Comparison of ENCODE assay signal across 16 cellular contexts in the genomic region with DNA sequence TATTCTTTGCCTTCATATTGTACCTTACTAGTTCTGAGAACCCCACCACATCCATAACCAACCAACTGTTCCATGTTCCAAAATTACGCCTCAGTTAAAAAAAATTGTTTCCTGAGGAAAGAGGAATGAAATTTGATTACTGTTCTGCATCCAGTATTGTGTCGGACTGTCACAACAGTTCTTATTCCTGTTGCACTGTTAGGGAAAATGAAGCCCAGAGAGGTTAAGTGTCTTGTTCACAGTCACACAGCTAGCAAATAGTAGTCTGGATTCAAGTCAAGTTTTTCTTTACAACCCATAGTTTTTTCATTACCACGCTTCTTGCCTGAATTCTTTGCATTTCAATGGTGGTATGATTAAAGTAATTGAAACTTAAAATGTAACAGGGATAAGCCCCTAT. TPM values are rescaled to one million over a fixed set of nuclear protein-coding genes. Genes with fewer than 3 reads are reported as not detected.
DNase-seq lines count a peak whose midpoint lies in the region; ATAC-seq and TF ChIP-seq lines count a peak whose summit lies in the region.
"Had no signal": no experiment of that assay in that cellular context is flagged by ENCODE, and none has a peak within 500 bp of the region (broad histone marks: within the 10 kb centered on the region; RNA-seq: fewer than 3 reads in every experiment).

No MANE protein-coding gene starts in this region.

- TF ChIP-seq CTCF in brain (conservative IDR thresholded peaks at IDR 0.05) (no peak), nephron progenitor cell (IDR thresholded peaks at IDR 0.05) (no peak)

- no peak overlapping the region for H3K4me3 Mint-ChIP-seq in activated naive CD4-positive, alpha-beta T cell treated with anti-CD3 and anti-CD28 coated beads, Interleukin-2, amount 50 U/mL, for 24 hours
- peak overlapping the region in 3 of 5 experiments; percentile 27 to 81 (median 47) for H3K4me3 Mint-ChIP-seq in brain
- no peak overlapping the region for H3K4me3 Mint-ChIP-seq in nephron progenitor cell
- H3K4me3 Mint-ChIP-seq in stimulated activated naive CD8-positive, alpha-beta T cell treated with anti-CD3 and anti-CD28 coated beads, Interleukin-15, amount 100 ng/mL, for 72 hours: no peak overlapping the region
- H3K4me3 Mint-ChIP-seq: CD8-positive, alpha-beta memory T cell; HFFc6 had no signal

- no peaks in the 10 kb centered on the region for H3K27me3 Mint-ChIP-seq in activated naive CD4-positive, alpha-beta T cell treated with anti-CD3 and anti-CD28 coated beads, Interleukin-2, amount 50 U/mL, for 24 hours
- H3K27me3 Mint-ChIP-seq in brain: peaks cover 9% of the 10 kb centered on the region
- H3K27me3 Mint-ChIP-seq in nephron progenitor cell (ENCODE audit: low read depth, poor library complexity): peaks cover 4% of the 10 kb centered on the region
- no peaks in the 10 kb centered on the region for H3K27me3 Mint-ChIP-seq in stimulated activated naive CD8-positive, alpha-beta T cell treated with anti-CD3 and anti-CD28 coated beads, Interleukin-15, amount 100 ng/mL, for 72 hours
- H3K27me3 Mint-ChIP-seq: IgD-negative memory B cell had no signal

- intact Hi-C loops in Right ventricle myocardium superior (cut with DNase I): no loop called here

- no peak for DNase-seq in activated naive CD4-positive, alpha-beta T cell treated with anti-CD3 and anti-CD28 coated beads, Interleukin-2, amount 50 U/mL, for 72 hours (ENCODE audit: low spot score in 2 of 2)
- DNase-seq in EH (ENCODE audit: low read depth) (peak; percentile 42), nephron progenitor cell (no peak), Right ventricle myocardium superior (no peak), NCI-H524 (lab: John Stamatoyannopoulos, UW) (no peak)
- DNase-seq in stimulated activated naive CD8-positive, alpha-beta T cell treated with anti-CD3 and anti-CD28 coated beads, Interleukin-15, amount 100 ng/mL, for 72 hours: no peak
- DNase-seq: 8988T; Caco-2; CD8-positive, alpha-beta memory T cell; DND-41; GF-D8; GOT3; HFFc6 had no signal

- peak overlapping the region; percentile 48 for H3K27ac Mint-ChIP-seq in activated naive CD4-positive, alpha-beta T cell treated with anti-CD3 and anti-CD28 coated beads, Interleukin-2, amount 50 U/mL, for 24 hours
- no peak overlapping the region for H3K27ac Mint-ChIP-seq in activated naive CD4-positive, alpha-beta T cell treated with anti-CD3 and anti-CD28 coated beads, Interleukin-2, amount 50 U/mL, for 72 hours
- peak overlapping the region in 2 of 5 experiments; percentile 29 to 78 for H3K27ac Mint-ChIP-seq in brain
- peak overlapping the region; percentile 84 for H3K27ac Mint-ChIP-seq in nephron progenitor cell
- H3K27ac Mint-ChIP-seq in stimulated activated naive CD8-positive, alpha-beta T cell treated with anti-CD3 and anti-CD28 coated beads, Interleukin-15, amount 100 ng/mL, for 72 hours: no peak overlapping the region
- H3K27ac Mint-ChIP-seq: CD8-positive, alpha-beta memory T cell had no signal

- ATAC-seq in activated naive CD4-positive, alpha-beta T cell treated with anti-CD3 and anti-CD28 coated beads, Interleukin-2, amount 50 U/mL, for 72 hours: no peak
- no peak for ATAC-seq in Right ventricle myocardium superior (ENCODE audit: poor library complexity)
- ATAC-seq in stimulated activated naive CD8-positive, alpha-beta T cell treated with anti-CD3 and anti-CD28 coated beads, Interleukin-15, amount 100 ng/mL, for 72 hours: no peak

- no peaks in the 10 kb centered on the region for H3K9me3 Mint-ChIP-seq in activated naive CD4-positive, alpha-beta T cell treated with anti-CD3 and anti-CD28 coated beads, Interleukin-2, amount 50 U/mL, for 24 hours
- peaks cover 0 to 4% of the 10 kb centered on the region in 2 donors for H3K9me3 Mint-ChIP-seq in activated naive CD4-positive, alpha-beta T cell treated with anti-CD3 and anti-CD28 coated beads, Interleukin-2, amount 50 U/mL, for 72 hours
- H3K9me3 Mint-ChIP-seq in brain: peaks cover 7 to 28% (median 17%) of the 10 kb centered on the region in 5 experiments
- H3K9me3 Mint-ChIP-seq in nephron progenitor cell: peaks cover 7% of the 10 kb centered on the region
- no peaks in the 10 kb centered on the region for H3K9me3 Mint-ChIP-seq in stimulated activated naive CD8-positive, alpha-beta T cell treated with anti-CD3 and anti-CD28 coated beads, Interleukin-15, amount 100 ng/mL, for 72 hours
- H3K9me3 Mint-ChIP-seq: CD8-positive, alpha-beta memory T cell; HFFc6; IgD-negative memory B cell had no signal

- peaks cover 10% of the 10 kb centered on the region for H3K4me1 Mint-ChIP-seq in activated naive CD4-positive, alpha-beta T cell treated with anti-CD3 and anti-CD28 coated beads, Interleukin-2, amount 50 U/mL, for 24 hours
- peaks cover 70% of the 10 kb centered on the region for H3K4me1 Mint-ChIP-seq in brain
- H3K4me1 Mint-ChIP-seq in nephron progenitor cell: peaks cover 43% of the 10 kb centered on the region
- peaks cover 12% of the 10 kb centered on the region for H3K4me1 Mint-ChIP-seq in stimulated activated naive CD8-positive, alpha-beta T cell treated with anti-CD3 and anti-CD28 coated beads, Interleukin-15, amount 100 ng/mL, for 72 hours

- no peaks in the 10 kb centered on the region for H3K36me3 Mint-ChIP-seq in activated naive CD4-positive, alpha-beta T cell treated with anti-CD3 and anti-CD28 coated beads, Interleukin-2, amount 50 U/mL, for 24 hours
- H3K36me3 Mint-ChIP-seq in activated naive CD4-positive, alpha-beta T cell treated with anti-CD3 and anti-CD28 coated beads, Interleukin-2, amount 50 U/mL, for 72 hours: peaks cover 0 to 4% of the 10 kb centered on the region in 2 donors
- H3K36me3 Mint-ChIP-seq in brain (peaks cover 57% of the 10 kb centered on the region), nephron progenitor cell (ENCODE audit: low read depth) (peaks cover 32% of the 10 kb centered on the region)
- H3K36me3 Mint-ChIP-seq: CD8-positive, alpha-beta memory T cell had no signal

RNA-seq across cellular contexts. Expression of a gene that starts 4.4 kb away (rescaled TPM):
- total RNA-seq in activated naive CD4-positive, alpha-beta T cell treated with anti-CD3 and anti-CD28 coated beads, Interleukin-2, amount 50 U/mL, for 72 hours: 1 to 10 TPM in 1 of 2 donors, under 1 TPM in 1; 0.61 to 3.9 TPM
- polyA plus RNA-seq in brain (ENCODE audit: insufficient read depth, low read depth, low replicate concordance): 2.6 TPM
- 5.5 TPM for total RNA-seq in Right ventricle myocardium superior

Comparison
In these comparisons a context has a peak if more than half of its experiments do, and no peak if none do; other contexts are left out.
1. H3K27ac Mint-ChIP-seq: peak in activated naive CD4-positive, alpha-beta T cell treated with anti-CD3 and anti-CD28 coated beads, Interleukin-2, amount 50 U/mL, for 24 hours (single experiment) and nephron progenitor cell (single experiment); none in activated naive CD4-positive, alpha-beta T cell treated with anti-CD3 and anti-CD28 coated beads, Interleukin-2, amount 50 U/mL, for 72 hours (0 of 2) and stimulated activated naive CD8-positive, alpha-beta T cell treated with anti-CD3 and anti-CD28 coated beads, Interleukin-15, amount 100 ng/mL, for 72 hours (0 of 2).
2. H3K4me3 Mint-ChIP-seq: peak in brain (3 of 5); none in activated naive CD4-positive, alpha-beta T cell treated with anti-CD3 and anti-CD28 coated beads, Interleukin-2, amount 50 U/mL, for 24 hours (single experiment), nephron progenitor cell (single experiment) and stimulated activated naive CD8-positive, alpha-beta T cell treated with anti-CD3 and anti-CD28 coated beads, Interleukin-15, amount 100 ng/mL, for 72 hours (0 of 2).